27 cellular contexts compared by ENCODE assay signal in the genomic region with DNA sequence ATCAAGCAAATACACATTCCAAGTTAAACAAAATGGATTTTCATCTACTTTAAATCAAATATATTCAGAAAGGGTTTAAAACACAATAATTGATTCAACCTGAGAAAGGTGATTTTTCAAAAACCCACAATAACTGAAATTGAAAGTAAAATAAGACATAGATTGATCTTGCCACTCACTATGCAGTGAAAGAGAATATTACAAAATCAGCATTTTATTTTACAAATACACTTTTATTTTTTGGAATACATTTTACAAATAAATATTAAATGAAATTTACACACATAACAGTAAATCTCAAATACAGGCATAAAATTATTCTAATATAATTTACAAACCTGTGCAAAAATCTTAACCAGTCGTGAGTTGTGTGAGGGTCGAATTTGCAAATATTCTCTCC.
"Had no signal": no experiment of that assay in that cellular context is flagged by ENCODE, and none has a peak within 500 bp of the region (broad histone marks: within the 10 kb centered on the region; RNA-seq: fewer than 3 reads in every experiment).

No MANE protein-coding gene starts in this region.

- H3K4me3 ChIP-seq: left ventricle myocardium inferior, lung, neural progenitor cell, ovary, prostate gland, sigmoid colon, spleen, suprapubic skin, thoracic aorta, tibial artery, upper lobe of right lung had no signal

- H3K9ac ChIP-seq: neural progenitor cell had no signal

- H3K27me3 ChIP-seq: neural progenitor cell, neutrophil, ovary, sigmoid colon, spleen, suprapubic skin, tibial artery, upper lobe of right lung had no signal

- H3K4me2 ChIP-seq: neural progenitor cell had no signal

- ATAC-seq: natural killer cell; right cardiac atrium; stimulated activated effector memory CD8-positive, alpha-beta T cell treated with anti-CD3 and anti-CD28 coated beads, Interleukin-12 subunit alpha, Interleukin-12 subunit beta, amount 100 ng/mL, for 72 hours; upper lobe of right lung had no signal

- H3K9me3 ChIP-seq: left ventricle myocardium inferior, neutrophil, ovary, prostate gland, sigmoid colon, spleen, suprapubic skin, thoracic aorta, tibial artery, upper lobe of right lung had no signal

- H3K36me3 ChIP-seq: ovary, prostate gland had no signal

- H3K4me1 ChIP-seq: left ventricle myocardium inferior, neural progenitor cell, prostate gland, sigmoid colon, tibial artery, upper lobe of right lung had no signal

- FAIRE-seq: islet of Langerhans, small intestine had no signal

- H2AFZ ChIP-seq: neural progenitor cell had no signal

- DNase-seq: hypothalamus; immature natural killer cell; left ventricle myocardium inferior; mesendoderm; naive B cell; natural killer cell; nephron progenitor cell; occipital lobe; ovary; retina; right cardiac atrium; sigmoid colon; small intestine; spleen; stimulated activated CD4-positive, alpha-beta T cell treated with anti-CD3 and anti-CD28 coated beads, Interleukin-4, amount 100 ng/mL, for 24 hours; stimulated activated naive CD4-positive, alpha-beta T cell; tibial artery; trophoblast cell; upper lobe of right lung had no signal

- H3K27ac ChIP-seq: left ventricle myocardium inferior, neural progenitor cell, neutrophil, ovary, prostate gland, sigmoid colon, spleen, suprapubic skin, thoracic aorta, tibial artery, upper lobe of right lung had no signal
